Comparison of ENCODE assay signal across 25 cellular contexts in the genomic region with DNA sequence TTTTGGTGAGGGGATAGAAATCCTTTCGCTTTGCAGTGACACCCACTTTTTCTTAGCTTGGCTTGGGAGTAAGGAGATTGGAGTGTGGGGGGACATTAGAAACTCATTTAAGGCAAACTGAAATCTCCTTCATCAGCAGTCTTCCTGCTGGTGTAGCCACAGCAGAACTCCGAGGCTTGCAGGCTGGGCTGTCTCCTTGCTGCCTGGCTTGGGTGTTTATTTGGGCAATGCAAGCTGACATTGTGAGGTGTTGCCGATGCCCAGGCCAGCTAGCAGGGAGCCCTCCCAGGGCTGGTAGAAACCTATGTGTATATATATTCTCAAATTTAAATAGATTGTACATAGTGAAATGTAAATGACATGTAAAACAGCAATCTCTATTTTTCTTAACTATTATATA. TPM values are rescaled to one million over a fixed set of nuclear protein-coding genes. Genes with fewer than 3 reads are reported as not detected.
"Had no signal": no experiment of that assay in that cellular context is flagged by ENCODE, and none has a peak within 500 bp of the region (broad histone marks: within the 10 kb centered on the region; RNA-seq: fewer than 3 reads in every experiment).

No MANE protein-coding gene starts in this region.

- H3K9me3 Mint-ChIP-seq: immature natural killer cell; naive thymus-derived CD4-positive, alpha-beta T cell; natural killer cell treated with Interleukin-12 subunit alpha and Interleukin-12 subunit beta and Interleukin-15 and Interleukin-18, amount 100 ng/mL, for 72 hours; stimulated activated naive CD8-positive, alpha-beta T cell treated with anti-CD3 and anti-CD28 coated beads, Interleukin-15, Interleukin-2, amounts not matched to agents 100 ng/mL and 50 ng/mL, for 24 hours; type B pancreatic cell had no signal

- H3K4me3 Mint-ChIP-seq: immature natural killer cell; naive thymus-derived CD4-positive, alpha-beta T cell; natural killer cell treated with Interleukin-12 subunit alpha and Interleukin-12 subunit beta and Interleukin-15 and Interleukin-18, amount 100 ng/mL, for 72 hours; stimulated activated naive CD8-positive, alpha-beta T cell treated with anti-CD3 and anti-CD28 coated beads, Interleukin-15, Interleukin-2, amounts not matched to agents 100 ng/mL and 50 ng/mL, for 24 hours; type B pancreatic cell had no signal

- H3K27ac Mint-ChIP-seq: natural killer cell treated with Interleukin-12 subunit alpha and Interleukin-12 subunit beta and Interleukin-15 and Interleukin-18, amount 100 ng/mL, for 72 hours; progenitor cell of endocrine pancreas; stimulated activated naive CD8-positive, alpha-beta T cell treated with anti-CD3 and anti-CD28 coated beads, Interleukin-15, Interleukin-2, amounts not matched to agents 100 ng/mL and 50 ng/mL, for 24 hours; type B pancreatic cell had no signal

- H3K36me3 ChIP-seq: ovary, right atrium auricular region, uterus had no signal

- H3K36me3 Mint-ChIP-seq: natural killer cell treated with Interleukin-12 subunit alpha and Interleukin-12 subunit beta and Interleukin-15 and Interleukin-18, amount 100 ng/mL, for 72 hours had no signal

- H3K27me3 ChIP-seq: ovary, right atrium auricular region, uterus had no signal

- H3K27ac ChIP-seq: left ventricle myocardium inferior, ovary, right atrium auricular region, skin epidermis, suprapubic skin, tibial nerve, uterus had no signal

- DNase-seq: hypothalamus; immature natural killer cell; kidney; left ventricle myocardium inferior; midbrain; mucosa of descending colon; naive thymus-derived CD4-positive, alpha-beta T cell; ovary; stimulated activated CD4-positive, alpha-beta T cell treated with anti-CD3 and anti-CD28 coated beads, Interleukin-12 subunit alpha, Interleukin-12 subunit beta, amount 100 ng/mL, for 4 hours; stimulated activated CD4-positive, alpha-beta T cell treated with anti-CD3 and anti-CD28 coated beads, Interleukin-15, amount 100 ng/mL, for 24 hours; stimulated activated CD4-positive, alpha-beta T cell treated with anti-CD3 and anti-CD28 coated beads, Interleukin-2, amount 100 ng/mL, for 24 hours; stimulated activated CD4-positive, alpha-beta T cell treated with anti-CD3 and anti-CD28 coated beads, Interleukin-4, amount 100 ng/mL, for 1 hour; stimulated activated naive CD4-positive, alpha-beta T cell; uterus had no signal

- ATAC-seq: mucosa of descending colon; naive thymus-derived CD4-positive, alpha-beta T cell; natural killer cell treated with Interleukin-12 subunit alpha and Interleukin-12 subunit beta and Interleukin-15 and Interleukin-18, amount 100 ng/mL, for 72 hours; sciatic nerve had no signal

- H3K9me3 ChIP-seq: left ventricle myocardium inferior, mucosa of descending colon, ovary, right atrium auricular region, suprapubic skin, tibial nerve, uterus had no signal

- H3K4me3 ChIP-seq: left ventricle myocardium inferior, lung, mucosa of descending colon, ovary, right atrium auricular region, skin epidermis, suprapubic skin, tibial nerve, uterus had no signal

RNA-seq across cellular contexts. Expression of gene GDF7, which starts 11.8 kb away (rescaled TPM):
- total RNA-seq: myocyte had no signal
- polyA plus RNA-seq: immature natural killer cell had no signal
